ENCODE assay signal across 10 cellular contexts in the genomic region with DNA sequence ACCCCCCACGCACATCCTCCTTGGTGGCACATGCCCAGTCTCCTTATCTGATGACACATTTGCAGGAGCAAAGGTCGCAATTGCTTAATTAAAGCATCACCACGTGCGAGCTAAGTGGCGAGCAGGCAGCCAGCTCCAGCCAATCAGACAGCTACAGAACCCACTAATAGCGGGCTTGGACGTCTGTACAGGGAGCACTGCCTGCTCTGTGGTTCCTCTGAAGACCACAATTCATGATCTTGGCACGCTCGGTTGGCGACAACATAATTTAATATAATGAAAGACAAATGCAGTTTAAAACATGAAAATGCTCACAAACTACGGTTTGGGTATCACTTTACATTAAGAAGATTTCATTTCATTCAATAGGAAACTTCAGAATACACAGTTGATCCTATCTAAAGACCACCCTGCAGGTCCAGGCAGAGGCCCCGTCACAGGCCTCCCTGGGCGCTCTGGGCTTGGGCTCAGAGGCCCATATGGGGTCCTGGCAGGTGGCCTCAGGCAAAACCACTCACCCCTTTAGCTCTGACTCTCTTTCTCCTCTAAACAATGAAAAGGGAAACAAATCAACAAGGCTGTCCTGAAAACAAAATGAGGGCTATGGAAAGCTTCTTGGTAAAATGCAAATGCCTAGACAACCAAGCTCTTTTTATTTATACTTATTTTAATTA. TPM values are rescaled to one million over a fixed set of nuclear protein-coding genes. Genes with fewer than 3 reads are reported as not detected.
DNase-seq lines count a peak whose midpoint lies in the region; ATAC-seq and TF ChIP-seq lines count a peak whose summit lies in the region.
"Had no signal": no experiment of that assay in that cellular context is flagged by ENCODE, and none has a peak within 500 bp of the region (broad histone marks: within the 10 kb centered on the region; RNA-seq: fewer than 3 reads in every experiment).

No MANE protein-coding gene starts in this region.

- intact Hi-C loops in body of pancreas (cut with DNase I) (loop anchor here (10.0 kb wide), 1 partner anchor 60 kb away; no protein-coding TSS in a partner anchor), sciatic nerve (cut with DNase I) (no loop called here)
- intact Hi-C loops in naive thymus-derived CD4-positive, alpha-beta T cell (cut with micrococcal nuclease), result no loop called here

- peak; percentile 9 for DNase-seq in D341Med (ENCODE audit: low spot score)
- DNase-seq in NOMO-1 treated with dmso at 0.1 percent for 144 hours (lab: John Stamatoyannopoulos, UW; ENCODE audit: unreplicated experiment), result peak; percentile 84
- peak in 1 of 4 donors; percentile 45 for DNase-seq in body of pancreas
- DNase-seq in naive thymus-derived CD4-positive, alpha-beta T cell, result no peak
- DNase-seq in sciatic nerve (ENCODE audit: low spot score), result no peak
- DNase-seq in GM19240 (ENCODE audit: insufficient read length, low spot score), result no peak
- no peak for DNase-seq in hepatic stellate cell (ENCODE audit: low spot score)
- DNase-seq: activated gamma-delta T cell treated with Interleukin-2 at 50 U/mL for 16 hours had no signal

- POLR2A ChIA-PET in naive thymus-derived CD4-positive, alpha-beta T cell (lab: Charles Lee), result interaction anchor here (3.5 kb wide), 1 partner anchor 10 kb away, joined by 17 read pairs; a partner anchor contains a TSS

- H3K4me3 Mint-ChIP-seq in naive thymus-derived CD4-positive, alpha-beta T cell, result peak overlapping the region in 2 of 10 donors; percentile 6 to 34

- H3K9me3 ChIP-seq in body of pancreas, result no peaks in the 10 kb centered on the region
- no peaks in the 10 kb centered on the region for H3K9me3 ChIP-seq in naive thymus-derived CD4-positive, alpha-beta T cell (ENCODE audit: control insufficient read depth in 2 of 3, low read length in 3 of 3)
- no peaks in the 10 kb centered on the region for H3K9me3 ChIP-seq in gastroesophageal sphincter
- H3K9me3 ChIP-seq: ovary had no signal

- no peaks in the 10 kb centered on the region for H3K9me3 Mint-ChIP-seq in naive thymus-derived CD4-positive, alpha-beta T cell

- no peaks in the 10 kb centered on the region for H3K36me3 ChIP-seq in body of pancreas (replicated peaks in 1 of 2; ENCODE audit: insufficient read depth in 1 of 2, low read depth in 2 of 2)
- no peaks in the 10 kb centered on the region for H3K36me3 ChIP-seq in naive thymus-derived CD4-positive, alpha-beta T cell (ENCODE audit: control insufficient read depth in 2 of 3, insufficient read depth in 3 of 3, low read length in 3 of 3)
- H3K36me3 ChIP-seq in gastroesophageal sphincter, result no peaks in the 10 kb centered on the region
- H3K36me3 ChIP-seq: ovary had no signal

- H3K4me1 ChIP-seq in body of pancreas (peaks cover 97% of the 10 kb centered on the region), gastroesophageal sphincter (peaks cover 9 to 99% (median 50%) of the 10 kb centered on the region in 3 donors)
- H3K4me1 ChIP-seq in naive thymus-derived CD4-positive, alpha-beta T cell (ENCODE audit: control insufficient read depth in 2 of 2, insufficient read depth in 2 of 2, low read length in 2 of 2), result peaks cover 5 to 17% of the 10 kb centered on the region in 2 donors

- H3K27ac ChIP-seq in body of pancreas, result peak overlapping the region in 3 of 4 donors; percentile 36 to 87 (median 39)
- H3K27ac ChIP-seq in naive thymus-derived CD4-positive, alpha-beta T cell (ENCODE audit: low read depth, low read length), result no peak overlapping the region
- peak overlapping the region in 1 of 4 donors; percentile 25 for H3K27ac ChIP-seq in gastroesophageal sphincter

- peaks cover 56 to 93% (median 89%) of the 10 kb centered on the region in 7 donors for H3K4me1 Mint-ChIP-seq in naive thymus-derived CD4-positive, alpha-beta T cell

- no peak for TF ChIP-seq EP300 in gastroesophageal sphincter (IDR thresholded peaks at IDR 0.05)

- 38 to 50% methylated on average over 11 to 13 of the region's 13 CpGs for WGBS in body of pancreas, 2 donors
- 38 to 65% methylated on average over 1 to 12 of the region's 13 CpGs for WGBS in gastroesophageal sphincter (ENCODE audit: low coverage in 1 of 2), 2 donors

- CTCF ChIA-PET in naive thymus-derived CD4-positive, alpha-beta T cell (lab: Charles Lee), result interaction anchor here (0.6 kb wide), 1 partner anchor 8 kb away, joined by 3 read pairs; no protein-coding TSS in a partner anchor

- ATAC-seq in body of pancreas (no peak), sciatic nerve (no peak), gastroesophageal sphincter (no peak)
- peak; percentile 30 for ATAC-seq in naive thymus-derived CD4-positive, alpha-beta T cell

- H3K27me3 ChIP-seq in body of pancreas (no peaks in the 10 kb centered on the region), gastroesophageal sphincter (no peaks in the 10 kb centered on the region)
- H3K27me3 ChIP-seq in naive thymus-derived CD4-positive, alpha-beta T cell (ENCODE audit: control insufficient read depth in 2 of 2, insufficient read depth in 2 of 2, low read length in 2 of 2), result no peaks in the 10 kb centered on the region
- H3K27me3 ChIP-seq: ovary had no signal

- peak overlapping the region in 3 of 9 donors; percentile 26 to 38 (median 29) for H3K27ac Mint-ChIP-seq in naive thymus-derived CD4-positive, alpha-beta T cell

- H3K27me3 Mint-ChIP-seq in naive thymus-derived CD4-positive, alpha-beta T cell, result no peaks in the 10 kb centered on the region

- H3K4me3 ChIP-seq in body of pancreas (no peak overlapping the region), gastroesophageal sphincter (no peak overlapping the region)
- H3K4me3 ChIP-seq in naive thymus-derived CD4-positive, alpha-beta T cell (ENCODE audit: low read length), result no peak overlapping the region
- H3K4me3 ChIP-seq: ovary had no signal

- TF ChIP-seq CTCF in body of pancreas (IDR thresholded peaks at IDR 0.05) (no peak), gastroesophageal sphincter (IDR thresholded peaks at IDR 0.05) (no peak)

- TF ChIP-seq POLR2A in body of pancreas (IDR thresholded peaks at IDR 0.05) (no peak), gastroesophageal sphincter (IDR thresholded peaks at IDR 0.05) (no peak)

- peaks cover 0 to 3% (median 0%) of the 10 kb centered on the region in 5 donors for H3K36me3 Mint-ChIP-seq in naive thymus-derived CD4-positive, alpha-beta T cell

RNA-seq across cellular contexts. Expression of a gene that starts 10.4 kb away (rescaled TPM):
- 100 to 1,000 TPM; 117 to 118 TPM for total RNA-seq in body of pancreas
- total RNA-seq in naive thymus-derived CD4-positive, alpha-beta T cell, result 10 to 100 TPM; 27.6 to 62.5 (median 38.1) TPM
- polyA plus RNA-seq in naive thymus-derived CD4-positive, alpha-beta T cell, result 10 to 100 TPM; 26.6 to 36.3 TPM
- 48.6 TPM for total RNA-seq in sciatic nerve
- total RNA-seq in gastroesophageal sphincter, result 100 to 1,000 TPM in 2 of 4 donors, 10 to 100 TPM in 2; 73.1 to 171 (median 107) TPM

Comparison
In these comparisons a context has a peak if more than half of its experiments do, and no peak if none do; other contexts are left out.
1. DNase-seq: peak in D341Med (single experiment) and NOMO-1 treated with dmso at 0.1 percent for 144 hours (single experiment); none in naive thymus-derived CD4-positive, alpha-beta T cell (0 of 9), sciatic nerve (single experiment), GM19240 (single experiment) and hepatic stellate cell (single experiment).